17 cellular contexts compared by ENCODE assay signal in the genomic region with DNA sequence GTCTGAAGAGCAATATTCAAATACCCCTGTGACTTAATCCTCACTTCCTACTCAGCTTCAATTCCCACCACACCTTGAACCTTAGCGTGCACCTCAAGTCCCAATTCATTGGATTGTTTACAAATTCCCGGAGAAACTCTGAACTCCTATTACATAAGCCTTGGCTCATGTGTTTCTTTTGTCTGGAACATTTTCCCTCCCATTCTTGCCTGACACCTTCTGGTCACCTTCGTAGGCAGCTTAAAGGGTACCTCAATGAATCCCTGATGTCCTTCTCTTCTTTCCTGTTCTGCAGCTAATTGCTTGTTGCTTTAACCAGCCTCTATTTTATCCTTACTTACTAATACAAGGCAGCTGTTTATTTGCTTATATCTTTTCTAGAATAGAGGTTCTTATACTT.
DNase-seq lines count a peak whose midpoint lies in the region; ATAC-seq, FAIRE-seq and TF ChIP-seq lines count a peak whose summit lies in the region.
"Had no signal": no experiment of that assay in that cellular context is flagged by ENCODE, and none has a peak within 500 bp of the region (broad histone marks: within the 10 kb centered on the region; RNA-seq: fewer than 3 reads in every experiment).

No MANE protein-coding gene starts in this region.

- no peak overlapping the region for H3K27ac ChIP-seq in endodermal cell (ENCODE audit: low read depth, low read length)
- H3K27ac ChIP-seq in pancreas, result no peak overlapping the region
- H3K27ac ChIP-seq: GM23248 had no signal

- WGBS in endodermal cell (ENCODE audit: insufficient coverage in 1 of 2, insufficient read length in 1 of 2), 2 experiments, result 84 to 94% methylated on average over 3 of the region's 3 CpGs
- 22 to 24% methylated on average over 3 of the region's 3 CpGs for WGBS in pancreas, 2 donors

- peak; percentile 88 to 99 (median 94) for ATAC-seq in pancreas
- ATAC-seq in HG03025 (IDR thresholded peaks at IDR 0.05; ENCODE audit: low FRiP score, unreplicated experiment), result no peak

- H3K4me3 ChIP-seq in LNCaP clone FGC (ENCODE audit: low read depth, low read length) (no peak overlapping the region), endodermal cell (ENCODE audit: low read length) (peak overlapping the region; percentile 69), pancreas (no peak overlapping the region)
- H3K4me3 ChIP-seq: GM23248 had no signal

- H3K27ac Mint-ChIP-seq in endodermal cell, result no peak overlapping the region
- H3K27ac Mint-ChIP-seq: CD4-positive, alpha-beta memory T cell had no signal

- intact Hi-C loops in pancreas (cut with DNase I), result no loop called here

- no peaks in the 10 kb centered on the region for H3K4me1 ChIP-seq in endodermal cell (ENCODE audit: control insufficient read depth, insufficient read depth, low read length)
- no peaks in the 10 kb centered on the region for H3K4me1 ChIP-seq in pancreas
- H3K4me1 ChIP-seq: Caco-2 had no signal

- FAIRE-seq in pancreas (lab: Jason Lieb, UNC), result no peak
- FAIRE-seq: G401.6, GM12892, H1 had no signal

- 0 out of 2 replicates have a peak, but pooled peaks have one; percentile 11 for TF ChIP-seq CTCF in LNCAP (IDR thresholded peaks at IDR 0.05)
- peak; percentile 13; the same call in 1 of the 2 replicates for TF ChIP-seq CTCF in LNCaP clone FGC (IDR thresholded peaks at IDR 0.05; ENCODE audit: control insufficient read depth, extremely low read depth, insufficient read depth)
- TF ChIP-seq CTCF in endodermal cell (conservative IDR thresholded peaks at IDR 0.05), result no peak
- peak in 2 of 4 donors; percentile 14 to 20 for TF ChIP-seq CTCF in pancreas (IDR thresholded peaks at IDR 0.05)

- H3K4me3 Mint-ChIP-seq in endodermal cell, result no peak overlapping the region
- H3K4me3 Mint-ChIP-seq: CD4-positive, alpha-beta memory T cell had no signal

- H3K36me3 ChIP-seq in endodermal cell (ENCODE audit: control insufficient read depth, insufficient read depth, low read length) (peaks cover 3% of the 10 kb centered on the region), pancreas (no peaks in the 10 kb centered on the region)

- no peaks in the 10 kb centered on the region for H3K27me3 Mint-ChIP-seq in endodermal cell (ENCODE audit: insufficient read depth)

- no peak for DNase-seq in LNCaP clone FGC (ENCODE audit: low read depth)
- no peak for DNase-seq in endodermal cell
- DNase-seq in pancreas, result peak in 3 of 6 donors; percentile 15 to 37 (median 30)
- no peak for DNase-seq in COLO668 (lab: John Stamatoyannopoulos, UW; ENCODE audit: unreplicated experiment)
- DNase-seq: C1 segment of cervical spinal cord; Caco-2; CD4-positive, alpha-beta memory T cell; DMS153; DND-41; GM23248; H7; HCEC 1CT had no signal

- peaks cover under 1% of the 10 kb centered on the region for H3K4me1 Mint-ChIP-seq in endodermal cell
- H3K4me1 Mint-ChIP-seq: CD4-positive, alpha-beta memory T cell had no signal

- peaks cover 80% of the 10 kb centered on the region for H3K9me3 ChIP-seq in endodermal cell (ENCODE audit: control insufficient read depth, low read length)
- H3K9me3 ChIP-seq in pancreas, result no peaks in the 10 kb centered on the region
- H3K9me3 ChIP-seq: Caco-2 had no signal

- no peak overlapping the region for H3K9ac ChIP-seq in endodermal cell (ENCODE audit: extremely low read depth, low read length, poor library complexity, severe bottlenecking)
- H3K9ac ChIP-seq: GM23248 had no signal

- peaks cover 38% of the 10 kb centered on the region for H3K9me3 Mint-ChIP-seq in endodermal cell

- peaks cover 14% of the 10 kb centered on the region for H3K36me3 Mint-ChIP-seq in endodermal cell (ENCODE audit: low read depth)
- H3K36me3 Mint-ChIP-seq: CD4-positive, alpha-beta memory T cell had no signal

- H3K27me3 ChIP-seq in endodermal cell (ENCODE audit: control insufficient read depth, insufficient read depth, low read length, poor library complexity, severe bottlenecking), result no peaks in the 10 kb centered on the region
- no peaks in the 10 kb centered on the region for H3K27me3 ChIP-seq in pancreas
